ENCODE assay signal across 9 cellular contexts in genomic region chr17:48586355-48586924, GRCh38.
DNase-seq lines count a peak whose midpoint lies in the region; ATAC-seq and TF ChIP-seq lines count a peak whose summit lies in the region.
"Had no signal": no experiment of that assay in that cellular context is flagged by ENCODE, and none has a peak within 500 bp of the region (broad histone marks: within the 10 kb centered on the region; RNA-seq: fewer than 3 reads in every experiment).

No MANE protein-coding gene starts in this region.

- H3K79me2 ChIP-seq in ACC112 (ENCODE audit: control insufficient read depth, insufficient read depth, low read length, unreplicated experiment), result no peaks in the 10 kb centered on the region

- no peak overlapping the region for H3K27ac ChIP-seq in ACC112 (ENCODE audit: low read depth, low read length)
- H3K27ac ChIP-seq: epithelial cell of prostate had no signal

- H3K27me3 ChIP-seq in ACC112 (ENCODE audit: insufficient read depth, low read length), result peaks cover 95% of the 10 kb centered on the region
- H3K27me3 ChIP-seq in adipocyte (replicated peaks; ENCODE audit: control insufficient read depth, insufficient read depth, low read length), result no peaks in the 10 kb centered on the region
- H3K27me3 ChIP-seq in mucosa of stomach (ENCODE audit: control insufficient read depth, insufficient read depth, low read length), result peaks cover 99% of the 10 kb centered on the region

- peak overlapping the region; percentile 84 for H3K4me3 ChIP-seq in ACC112 (ENCODE audit: low read depth, low read length)
- peak overlapping the region; percentile 90 for H3K4me3 ChIP-seq in adipocyte (ENCODE audit: low read length)
- H3K4me3 ChIP-seq in mucosa of stomach (ENCODE audit: low read length), result peak overlapping the region; percentile 28

- peak overlapping the region; percentile 77 for H2AFZ ChIP-seq in ACC112 (ENCODE audit: low read length, unreplicated experiment)

- TF ChIP-seq CTCF in GM20000 (IDR thresholded peaks at IDR 0.05; ENCODE audit: extremely low read depth, missing control alignments), result no peak

- DNase-seq in GM20000 (ENCODE audit: low spot score) (peak; percentile 77), adipocyte (ENCODE audit: low read depth) (no peak), CD1c-positive myeloid dendritic cell (ENCODE audit: extremely low spot score) (no peak), OCI-M2 (lab: John Stamatoyannopoulos, UW; ENCODE audit: unreplicated experiment) (no peak)

- H3K4me1 ChIP-seq in ACC112 (ENCODE audit: control insufficient read depth, insufficient read depth, low read length, unreplicated experiment) (no peaks in the 10 kb centered on the region), adipocyte (ENCODE audit: control insufficient read depth, insufficient read depth, low read length) (peaks cover 43% of the 10 kb centered on the region), mucosa of stomach (ENCODE audit: control insufficient read depth, insufficient read depth, low read length) (peaks cover 16% of the 10 kb centered on the region)

- ATAC-seq in HG03025 (IDR thresholded peaks at IDR 0.05; ENCODE audit: low FRiP score, unreplicated experiment), result no peak
- ATAC-seq in HG03432 (IDR thresholded peaks at IDR 0.05; ENCODE audit: unreplicated experiment), result no peak

- no peaks in the 10 kb centered on the region for H3K36me3 ChIP-seq in ACC112 (ENCODE audit: insufficient read depth, low read length)
- H3K36me3 ChIP-seq in adipocyte (ENCODE audit: control insufficient read depth, insufficient read depth, low read length, severe bottlenecking), result peaks cover 4% of the 10 kb centered on the region
- H3K36me3 ChIP-seq in mucosa of stomach (ENCODE audit: control insufficient read depth, insufficient read depth, low read length), result no peaks in the 10 kb centered on the region

- H3K9me3 ChIP-seq in adipocyte (ENCODE audit: control insufficient read depth, low read length), result no peaks in the 10 kb centered on the region
- H3K9me3 ChIP-seq in mucosa of stomach (ENCODE audit: control insufficient read depth, low read length), result no peaks in the 10 kb centered on the region

- H3K9ac ChIP-seq in adipocyte (ENCODE audit: low read length) (peak overlapping the region; percentile 97), mucosa of stomach (ENCODE audit: low read length) (peak overlapping the region; percentile 69)

Comparison
In these comparisons a context has a peak if more than half of its experiments do, and no peak if none do; other contexts are left out.
1. H3K4me3 ChIP-seq: peak in every context shown above with its lines; median percentile 90 in adipocyte; 84 in ACC112; 28 in mucosa of stomach.